18 cellular contexts compared by ENCODE assay signal in genomic region chr5:14266686-14267085, GRCh38.
DNase-seq lines count a peak whose midpoint lies in the region; ATAC-seq, FAIRE-seq and TF ChIP-seq lines count a peak whose summit lies in the region.
"Had no signal": no experiment of that assay in that cellular context is flagged by ENCODE, and none has a peak within 500 bp of the region (broad histone marks: within the 10 kb centered on the region; RNA-seq: fewer than 3 reads in every experiment).

No MANE protein-coding gene starts in this region.

- peak; percentile 21 for FAIRE-seq in endothelial cell of umbilical vein (lab: Jason Lieb, UNC)
- FAIRE-seq: bronchial epithelial cell, G401.6 had no signal

- POLR2A ChIA-PET in endothelial cell of umbilical vein (lab: Charles Lee), result no interaction called here

- CTCF ChIA-PET in endothelial cell of umbilical vein (lab: Charles Lee), result no interaction called here

- BruUV-seq in endothelial cell of umbilical vein (replicated peaks; lab: Mats Ljungman, UMichigan), result no TSS peak

- TF ChIP-seq EP300 in sigmoid colon (IDR thresholded peaks at IDR 0.05), result no peak

- DNase-seq in NCI-H1436 (lab: John Stamatoyannopoulos, UW), result peak; percentile 11
- DNase-seq in NCI-H1436 treated with DMSO at 0.1 percent for 48 hours (lab: John Stamatoyannopoulos, UW), result no peak
- DNase-seq in NCI-H69 (lab: John Stamatoyannopoulos, UW), result peak; percentile 58
- DNase-seq in endothelial cell of umbilical vein (ENCODE audit: low read depth, low spot score), result peak; percentile 43
- no peak for DNase-seq in sigmoid colon
- DNase-seq in inferior parietal cortex (ENCODE audit: extremely low spot score), result no peak
- DNase-seq: activated CD4-positive, alpha-beta T cell treated with anti-CD3 and anti-CD28 coated beads for 48 hours; activated T-cell treated with anti-CD3 and anti-CD28 coated beads for 4 hours; CD8-positive, alpha-beta memory T cell; heart left ventricle; NCI-H146; NCI-H524 treated with DMSO at 0.1 percent for 48 hours; stimulated activated CD4-positive, alpha-beta T cell treated with anti-CD3 and anti-CD28 coated beads, Interleukin-1b, Interleukin-23, amount 100 ng/mL, for 48 hours had no signal

- intact Hi-C loops in endothelial cell of umbilical vein (cut with micrococcal nuclease), result no loop called here
- intact Hi-C loops in sigmoid colon (cut with DNase I), result no loop called here

- 41 to 42% methylated on average over 3 of the region's 3 CpGs for WGBS in sigmoid colon, 2 donors

- H3K9ac ChIP-seq in endothelial cell of umbilical vein (replicated peaks; ENCODE audit: extremely low read depth, insufficient read depth, low read length), result peak overlapping the region; percentile 89

- peaks cover 88% of the 10 kb centered on the region for H3K79me2 ChIP-seq in endothelial cell of umbilical vein (ENCODE audit: control insufficient read depth, insufficient read depth, low read length)

- H2AFZ ChIP-seq in endothelial cell of umbilical vein (ENCODE audit: low read depth, low read length), result no peak overlapping the region

- no peak overlapping the region for H3K4me2 ChIP-seq in endothelial cell of umbilical vein (ENCODE audit: insufficient read depth, low read length)

- no peaks in the 10 kb centered on the region for H4K20me1 ChIP-seq in endothelial cell of umbilical vein (replicated peaks; ENCODE audit: control insufficient read depth, extremely low read depth, insufficient read depth, low read length)

- H3K36me3 ChIP-seq in endothelial cell of umbilical vein (ENCODE audit: control insufficient read depth in 2 of 2, extremely low read depth in 1 of 2, insufficient read depth in 2 of 2, low read length in 2 of 2) (peaks cover 0 to 5% of the 10 kb centered on the region in 2 experiments), sigmoid colon (peaks cover 0 to 8% (median 3%) of the 10 kb centered on the region in 4 donors)

- no peaks in the 10 kb centered on the region for H3K9me1 ChIP-seq in endothelial cell of umbilical vein (replicated peaks; ENCODE audit: control insufficient read depth, extremely low read depth, insufficient read depth, low read length)

- H3K27ac ChIP-seq in endothelial cell of umbilical vein (ENCODE audit: insufficient read depth, low read depth, low read length) (peak overlapping the region; percentile 76), sigmoid colon (peak overlapping the region in 3 of 4 donors; percentile 63 to 82 (median 78))
- H3K27ac ChIP-seq: HL-60 had no signal

- H3K4me1 ChIP-seq in endothelial cell of umbilical vein (ENCODE audit: control insufficient read depth, extremely low read depth, insufficient read depth, low read length), result peaks cover 72% of the 10 kb centered on the region
- peaks cover 0 to 71% (median 57%) of the 10 kb centered on the region in 4 donors for H3K4me1 ChIP-seq in sigmoid colon

- no peak for TF ChIP-seq POLR2A in endothelial cell of umbilical vein (IDR thresholded peaks at IDR 0.05; ENCODE audit: low read depth, low read length)
- TF ChIP-seq POLR2A in sigmoid colon (IDR thresholded peaks at IDR 0.05), result no peak

- ATAC-seq in GM21423 (IDR thresholded peaks at IDR 0.05; ENCODE audit: unreplicated experiment) (no peak), GM18907 (IDR thresholded peaks at IDR 0.05; ENCODE audit: unreplicated experiment) (no peak)
- ATAC-seq: heart left ventricle had no signal

- no peaks in the 10 kb centered on the region for H3K9me3 ChIP-seq in endothelial cell of umbilical vein (replicated peaks; ENCODE audit: control insufficient read depth, insufficient read depth, low read length)
- no peaks in the 10 kb centered on the region for H3K9me3 ChIP-seq in sigmoid colon
- H3K9me3 ChIP-seq: heart left ventricle had no signal

- H3K4me3 ChIP-seq in endothelial cell of umbilical vein (replicated peaks in 1 of 3; ENCODE audit: insufficient read depth in 1 of 3, low read depth in 1 of 3, low read length in 3 of 3) (no peak overlapping the region), sigmoid colon (no peak overlapping the region)
- H3K4me3 ChIP-seq: heart left ventricle had no signal

- dilution Hi-C loops in endothelial cell of umbilical vein (cut with MboI; ENCODE audit: extremely low pct_ligation_motif_present, low sequenced_read_pairs), result loop anchor here (25.0 kb wide), 1 partner anchor 129 kb away; the partner anchor contains the start of gene TRIO

- TF ChIP-seq CTCF in endothelial cell of umbilical vein (IDR thresholded peaks at IDR 0.05; ENCODE audit: extremely low read depth in 1 of 2, insufficient read depth in 1 of 2, low read depth in 1 of 2, low read length in 2 of 2), result no peak
- no peak for TF ChIP-seq CTCF in sigmoid colon (IDR thresholded peaks at IDR 0.05)

- H3K27me3 ChIP-seq in endothelial cell of umbilical vein (ENCODE audit: control insufficient read depth in 2 of 2, insufficient read depth in 2 of 2, low read length in 2 of 2) (no peaks in the 10 kb centered on the region), sigmoid colon (no peaks in the 10 kb centered on the region)
- H3K27me3 ChIP-seq: heart left ventricle had no signal

TF ChIP-seq in endothelial cell of umbilical vein, 7 proteins besides CTCF, POLR2A, EP300 and RAD21:
- no peak for TF ChIP-seq FOS (IDR thresholded peaks at IDR 0.05; ENCODE audit: borderline replicate concordance, insufficient read depth, low read length)
- TF ChIP-seq JUN (IDR thresholded peaks at IDR 0.05; ENCODE audit: borderline replicate concordance, insufficient read depth, insufficient read length, low read depth), result no peak
- no peak for TF ChIP-seq MAX (IDR thresholded peaks at IDR 0.05; ENCODE audit: insufficient read depth, insufficient read length)
- TF ChIP-seq EZH2 (IDR thresholded peaks at IDR 0.05; ENCODE audit: borderline replicate concordance, low read depth, low read length, severe bottlenecking), result no peak
- no peak for TF ChIP-seq GATA2 (IDR thresholded peaks at IDR 0.05; ENCODE audit: insufficient read depth, insufficient read length, low read depth, low read length)
- TF ChIP-seq MYC (IDR thresholded peaks at IDR 0.05; ENCODE audit: low read depth, low read length), result no peak
- TF ChIP-seq POLR2AphosphoS5 (IDR thresholded peaks at IDR 0.05; ENCODE audit: insufficient read depth, low read depth, low read length), result no peak

Comparison
In these comparisons a context has a peak if more than half of its experiments do, and no peak if none do; other contexts are left out.
1. DNase-seq: peak in NCI-H1436 (single experiment), NCI-H69 (single experiment) and endothelial cell of umbilical vein (single experiment); none in NCI-H1436 treated with DMSO at 0.1 percent for 48 hours (single experiment), sigmoid colon (single experiment) and inferior parietal cortex (single experiment).